Comparison of ENCODE assay signal across 1 cellular context in the genomic region with DNA sequence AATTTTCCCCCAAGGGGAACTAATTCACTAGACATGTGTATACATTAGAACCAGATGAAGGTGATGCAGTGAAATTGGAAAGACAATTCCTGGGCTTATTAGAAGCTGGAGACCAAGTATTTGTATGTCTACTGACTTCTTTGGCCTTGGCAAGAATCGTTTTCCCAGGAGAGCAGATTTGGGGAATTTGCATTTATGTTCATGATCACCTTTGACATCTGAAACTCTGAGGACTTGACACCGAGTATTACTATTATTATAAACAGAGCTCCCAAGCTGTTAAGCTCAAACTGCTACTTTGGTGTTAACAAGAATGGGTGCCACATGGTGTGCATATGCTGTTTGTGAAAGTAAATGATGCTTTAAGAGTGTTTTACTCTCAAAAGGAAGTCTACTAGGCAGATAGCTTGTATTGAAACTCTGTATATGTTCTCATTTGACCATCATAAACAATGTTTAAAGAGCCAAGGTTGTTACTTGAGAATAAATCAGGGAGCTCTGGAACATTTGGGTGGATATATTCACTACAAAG.
TF ChIP-seq lines count a peak whose summit lies in the region.

No MANE protein-coding gene starts in this region.

TF ChIP-seq in GM12878, 131 proteins besides CTCF, POLR2A, EP300 and RAD21 (continued from another document):
- TF ChIP-seq, protein P1, sequence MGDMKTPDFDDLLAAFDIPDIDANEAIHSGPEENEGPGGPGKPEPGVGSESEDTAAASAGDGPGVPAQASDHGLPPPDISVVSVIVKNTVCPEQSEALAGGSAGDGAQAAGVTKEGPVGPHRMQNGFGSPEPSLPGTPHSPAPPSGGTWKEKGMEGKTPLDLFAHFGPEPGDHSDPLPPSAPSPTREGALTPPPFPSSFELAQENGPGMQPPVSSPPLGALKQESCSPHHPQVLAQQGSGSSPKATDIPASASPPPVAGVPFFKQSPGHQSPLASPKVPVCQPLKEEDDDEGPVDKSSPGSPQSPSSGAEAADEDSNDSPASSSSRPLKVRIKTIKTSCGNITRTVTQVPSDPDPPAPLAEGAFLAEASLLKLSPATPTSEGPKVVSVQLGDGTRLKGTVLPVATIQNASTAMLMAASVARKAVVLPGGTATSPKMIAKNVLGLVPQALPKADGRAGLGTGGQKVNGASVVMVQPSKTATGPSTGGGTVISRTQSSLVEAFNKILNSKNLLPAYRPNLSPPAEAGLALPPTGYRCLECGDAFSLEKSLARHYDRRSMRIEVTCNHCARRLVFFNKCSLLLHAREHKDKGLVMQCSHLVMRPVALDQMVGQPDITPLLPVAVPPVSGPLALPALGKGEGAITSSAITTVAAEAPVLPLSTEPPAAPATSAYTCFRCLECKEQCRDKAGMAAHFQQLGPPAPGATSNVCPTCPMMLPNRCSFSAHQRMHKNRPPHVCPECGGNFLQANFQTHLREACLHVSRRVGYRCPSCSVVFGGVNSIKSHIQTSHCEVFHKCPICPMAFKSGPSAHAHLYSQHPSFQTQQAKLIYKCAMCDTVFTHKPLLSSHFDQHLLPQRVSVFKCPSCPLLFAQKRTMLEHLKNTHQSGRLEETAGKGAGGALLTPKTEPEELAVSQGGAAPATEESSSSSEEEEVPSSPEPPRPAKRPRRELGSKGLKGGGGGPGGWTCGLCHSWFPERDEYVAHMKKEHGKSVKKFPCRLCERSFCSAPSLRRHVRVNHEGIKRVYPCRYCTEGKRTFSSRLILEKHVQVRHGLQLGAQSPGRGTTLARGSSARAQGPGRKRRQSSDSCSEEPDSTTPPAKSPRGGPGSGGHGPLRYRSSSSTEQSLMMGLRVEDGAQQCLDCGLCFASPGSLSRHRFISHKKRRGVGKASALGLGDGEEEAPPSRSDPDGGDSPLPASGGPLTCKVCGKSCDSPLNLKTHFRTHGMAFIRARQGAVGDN (IDR thresholded peaks at IDR 0.05) = peak; percentile 59; the same call in 1 of the 2 replicates
- TF ChIP-seq ZNF24 (IDR thresholded peaks at IDR 0.05) = 0 out of 2 replicates have a peak, but pooled peaks have one; percentile 15
